ENCODE assay signal across 14 cellular contexts in genomic region chr7:155721056-155721455, GRCh38.
DNase-seq lines count a peak whose midpoint lies in the region; ATAC-seq, FAIRE-seq and TF ChIP-seq lines count a peak whose summit lies in the region.
"Had no signal": no experiment of that assay in that cellular context is flagged by ENCODE, and none has a peak within 500 bp of the region (broad histone marks: within the 10 kb centered on the region; RNA-seq: fewer than 3 reads in every experiment).

No MANE protein-coding gene starts in this region.

- H3K4me1 ChIP-seq in BLaER1 (peaks cover 57% of the 10 kb centered on the region), heart right ventricle (peaks cover 0 to 21% (median 4%) of the 10 kb centered on the region in 9 donors), osteoblast (ENCODE audit: insufficient read depth, low read length) (no peaks in the 10 kb centered on the region), neural progenitor cell (no peaks in the 10 kb centered on the region)
- H3K4me1 ChIP-seq: thyroid gland had no signal

- DNase-seq in GM18507 (ENCODE audit: extremely low spot score, insufficient read length, low read depth) (no peak), heart right ventricle (no peak), osteoblast (ENCODE audit: insufficient read length, low spot score, missing footprints) (no peak), neural progenitor cell (ENCODE audit: low spot score) (no peak), NCI-H146 (lab: John Stamatoyannopoulos, UW) (no peak)
- DNase-seq in stimulated activated CD4-positive, alpha-beta T cell treated with anti-CD3 and anti-CD28 coated beads, Interleukin-1b, Interleukin-23, amount 100 ng/mL, for 48 hours = no peak
- DNase-seq: DMS53, HCEC 1CT, NCI-H1048, NCI-H2171 treated with DMSO at 0.1 percent for 48 hours, thyroid gland had no signal

- no peak overlapping the region for H3K4me3 Mint-ChIP-seq in neural progenitor cell

- H3K4me2 ChIP-seq in BLaER1 (peak overlapping the region; percentile 67), osteoblast (ENCODE audit: insufficient read depth, low read length) (no peak overlapping the region), neural progenitor cell (no peak overlapping the region)

- no peak overlapping the region for H3K27ac Mint-ChIP-seq in neural progenitor cell
- H3K27ac Mint-ChIP-seq: progenitor cell of endocrine pancreas had no signal

- no peaks in the 10 kb centered on the region for H3K9me3 Mint-ChIP-seq in neural progenitor cell

- H3K27ac ChIP-seq in BLaER1 (no peak overlapping the region), heart right ventricle (no peak overlapping the region), osteoblast (ENCODE audit: low read depth, low read length) (no peak overlapping the region), neural progenitor cell (no peak overlapping the region)
- H3K27ac ChIP-seq: thyroid gland had no signal

- H3K36me3 Mint-ChIP-seq in neural progenitor cell = peaks cover 15% of the 10 kb centered on the region

- no peaks in the 10 kb centered on the region for H3F3A ChIP-seq in neural progenitor cell (ENCODE audit: low read depth)

- H3K4me3 ChIP-seq in BLaER1 (no peak overlapping the region), heart right ventricle (no peak overlapping the region), osteoblast (ENCODE audit: insufficient read depth, low read length) (no peak overlapping the region), neural progenitor cell (no peak overlapping the region)
- H3K4me3 ChIP-seq: thyroid gland had no signal

- H3K27me3 Mint-ChIP-seq in neural progenitor cell (ENCODE audit: insufficient read depth, low read depth) = no peaks in the 10 kb centered on the region
- H3K27me3 Mint-ChIP-seq: progenitor cell of endocrine pancreas had no signal

- ATAC-seq in HG03108 (IDR thresholded peaks at IDR 0.05; ENCODE audit: unreplicated experiment) = peak; percentile 36
- peak in 6 of 8 donors; percentile 38 to 87 (median 58) for ATAC-seq in heart right ventricle

- intact Hi-C loops in heart right ventricle (cut with DNase I) = no loop called here

- H3K79me2 ChIP-seq in osteoblast (ENCODE audit: insufficient read depth, low read length) (peaks cover 68% of the 10 kb centered on the region), neural progenitor cell (ENCODE audit: low read depth) (peaks cover 53% of the 10 kb centered on the region)

- peaks cover 42% of the 10 kb centered on the region for H3K36me3 ChIP-seq in BLaER1
- peaks cover 0 to 68% (median 4%) of the 10 kb centered on the region in 9 donors for H3K36me3 ChIP-seq in heart right ventricle
- peaks cover 39% of the 10 kb centered on the region for H3K36me3 ChIP-seq in osteoblast (ENCODE audit: insufficient read depth, low read length)
- peaks cover 10% of the 10 kb centered on the region for H3K36me3 ChIP-seq in neural progenitor cell
- H3K36me3 ChIP-seq: thyroid gland had no signal

- H4K20me1 ChIP-seq in BLaER1 = peaks cover 91% of the 10 kb centered on the region
- peaks cover 23% of the 10 kb centered on the region for H4K20me1 ChIP-seq in osteoblast (ENCODE audit: insufficient read depth, low read length)
- H4K20me1 ChIP-seq in neural progenitor cell (ENCODE audit: low read depth) = peaks cover 50% of the 10 kb centered on the region

- H2AFZ ChIP-seq in osteoblast (ENCODE audit: low read length) = no peak overlapping the region
- H2AFZ ChIP-seq in neural progenitor cell (replicated peaks) = no peak overlapping the region

- H3K27me3 ChIP-seq in BLaER1 (no peaks in the 10 kb centered on the region), heart right ventricle (no peaks in the 10 kb centered on the region), osteoblast (ENCODE audit: insufficient read depth, low read length) (no peaks in the 10 kb centered on the region), neural progenitor cell (no peaks in the 10 kb centered on the region)
- H3K27me3 ChIP-seq: thyroid gland had no signal

- 57 to 71% methylated on average over 6 of the region's 6 CpGs for WGBS in heart right ventricle, 2 donors

- H3K9me3 ChIP-seq in BLaER1 = no peaks in the 10 kb centered on the region
- H3K9me3 ChIP-seq in heart right ventricle = no peaks in the 10 kb centered on the region
- no peaks in the 10 kb centered on the region for H3K9me3 ChIP-seq in osteoblast (ENCODE audit: low read depth, low read length)
- no peaks in the 10 kb centered on the region for H3K9me3 ChIP-seq in neural progenitor cell (ENCODE audit: low read depth)
- H3K9me3 ChIP-seq: thyroid gland had no signal

- TF ChIP-seq CTCF in heart right ventricle (IDR thresholded peaks at IDR 0.05) (no peak), osteoblast (IDR thresholded peaks at IDR 0.05; ENCODE audit: extremely low read depth, low read depth, low read length) (no peak), neural progenitor cell (IDR thresholded peaks at IDR 0.05) (no peak)

- H3K9ac ChIP-seq in BLaER1 (no peak overlapping the region), neural progenitor cell (no peak overlapping the region)

- H3K4me1 Mint-ChIP-seq in neural progenitor cell = no peaks in the 10 kb centered on the region

- FAIRE-seq in GM18507 (lab: Jason Lieb, UNC) = peak; percentile 59
